9 cellular contexts compared by ENCODE assay signal in the genomic region with DNA sequence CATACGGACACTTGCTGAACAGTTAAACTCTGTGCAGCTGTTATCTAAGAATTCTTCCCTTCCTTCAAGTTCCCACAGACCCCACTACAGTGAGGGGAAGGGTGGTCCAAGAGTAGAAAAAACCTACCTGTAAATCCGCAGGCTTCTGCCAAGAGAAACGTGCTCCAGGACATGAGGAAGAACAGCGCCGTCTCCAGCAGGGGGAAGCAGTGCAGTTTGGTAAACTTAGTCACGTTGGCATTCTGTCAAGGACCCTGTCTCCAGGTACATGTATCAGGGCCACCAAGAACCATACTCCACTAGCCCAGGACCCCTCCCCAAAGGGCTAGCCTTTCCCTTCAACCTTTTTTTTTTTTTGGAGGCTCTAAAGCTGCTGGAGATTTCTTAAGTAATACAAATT.
DNase-seq lines count a peak whose midpoint lies in the region; ATAC-seq, FAIRE-seq and TF ChIP-seq lines count a peak whose summit lies in the region.
"Had no signal": no experiment of that assay in that cellular context is flagged by ENCODE, and none has a peak within 500 bp of the region (broad histone marks: within the 10 kb centered on the region; RNA-seq: fewer than 3 reads in every experiment).

No MANE protein-coding gene starts in this region.

- FAIRE-seq in GM12891 (lab: Jason Lieb, UNC) = peak; percentile 35
- no peak for FAIRE-seq in kidney (lab: Jason Lieb, UNC)

- H3K27ac ChIP-seq in Panc1 (ENCODE audit: low read length) = no peak overlapping the region
- H3K27ac ChIP-seq in kidney (ENCODE audit: low read depth in 2 of 2, low read length in 2 of 2) = no peak overlapping the region
- H3K27ac ChIP-seq: dorsolateral prefrontal cortex had no signal

- no peaks in the 10 kb centered on the region for H3K9me3 ChIP-seq in Panc1 (ENCODE audit: control insufficient read depth, insufficient read depth, low read depth, low read length)
- no peaks in the 10 kb centered on the region for H3K9me3 ChIP-seq in kidney (ENCODE audit: control insufficient read depth in 1 of 2, low read length in 2 of 2)

- H3K4me3 ChIP-seq in Panc1 (ENCODE audit: low read depth in 2 of 2, low read length in 2 of 2) = no peak overlapping the region
- H3K4me3 ChIP-seq in kidney (ENCODE audit: low read length in 2 of 2) = no peak overlapping the region
- H3K4me3 ChIP-seq: dorsolateral prefrontal cortex had no signal

- BruUV-seq in Panc1 (replicated peaks; lab: Mats Ljungman, UMichigan) = no TSS peak

- H3K27me3 ChIP-seq in Panc1 (ENCODE audit: control insufficient read depth, insufficient read depth, low read length) = no peaks in the 10 kb centered on the region

- no peak overlapping the region for H3K9ac ChIP-seq in kidney (ENCODE audit: low read length in 2 of 2)

- H3K27me3 Mint-ChIP-seq in glutamatergic neuron (ENCODE audit: unreplicated experiment) = no peaks in the 10 kb centered on the region

- H3K27ac Mint-ChIP-seq in glutamatergic neuron (ENCODE audit: unreplicated experiment) = no peak overlapping the region

- intact Hi-C loops in Panc1 (cut with micrococcal nuclease; ENCODE audit: unreplicated experiment) (no loop called here), kidney (cut with DNase I) (no loop called here)

- H3K4me1 ChIP-seq in Panc1 (ENCODE audit: control insufficient read depth, insufficient read depth, low read length) (no peaks in the 10 kb centered on the region), kidney (ENCODE audit: control insufficient read depth in 1 of 2, insufficient read depth in 1 of 2, low read depth in 1 of 2, low read length in 2 of 2) (no peaks in the 10 kb centered on the region)

- CTCF ChIA-PET in Panc1 (lab: Charles Lee) = interaction anchor here (0.6 kb wide), 1 partner anchor 183 kb away, joined by 3 read pairs; the partner anchor contains the start of gene RP2

- POLR2A ChIA-PET in Panc1 (lab: Charles Lee) = no interaction called here

- TF ChIP-seq CTCF in Panc1 (IDR thresholded peaks at IDR 0.05) = peak; percentile 54
- TF ChIP-seq CTCF in glutamatergic neuron (IDR thresholded peaks at IDR 0.05; ENCODE audit: partially characterized antibody, unreplicated experiment) = no peak
- no peak for TF ChIP-seq CTCF in kidney (IDR thresholded peaks at IDR 0.05; ENCODE audit: borderline replicate concordance, extremely low read depth, insufficient read depth)

- no peaks in the 10 kb centered on the region for H3K36me3 Mint-ChIP-seq in glutamatergic neuron (ENCODE audit: unreplicated experiment)

- TF ChIP-seq POLR2A in GM12891 (IDR thresholded peaks at IDR 0.05; ENCODE audit: low read depth, low read length) = no peak

- peak; percentile 16 for DNase-seq in COLO668 (lab: John Stamatoyannopoulos, UW; ENCODE audit: unreplicated experiment)
- DNase-seq in GM12891 (ENCODE audit: insufficient read length, low spot score) = no peak
- DNase-seq in Panc1 (ENCODE audit: low read depth, low spot score) = no peak
- DNase-seq in glutamatergic neuron = peak; percentile 15
- DNase-seq in amniotic stem cell (lab: John Stamatoyannopoulos, UW) = no peak
- DNase-seq in kidney = no peak
- DNase-seq: dorsolateral prefrontal cortex, left ventricle myocardium superior had no signal

- no peaks in the 10 kb centered on the region for H3K9me3 Mint-ChIP-seq in glutamatergic neuron (ENCODE audit: unreplicated experiment)

- ATAC-seq in Panc1 (no peak), HG03097 (IDR thresholded peaks at IDR 0.05; ENCODE audit: low FRiP score, unreplicated experiment) (no peak)
- ATAC-seq: left ventricle myocardium superior had no signal

- in situ Hi-C loops in Panc1 (cut with HindIII; ENCODE audit: low pct_unique_long_range_greater_than_20kb, low sequenced_read_pairs) = no loop called here

- no peak overlapping the region for H3K4me3 Mint-ChIP-seq in glutamatergic neuron (ENCODE audit: unreplicated experiment)

- H3K36me3 ChIP-seq in Panc1 (ENCODE audit: control insufficient read depth, insufficient read depth, low read length) = no peaks in the 10 kb centered on the region; the same call in 1 of the 2 replicates
- no peaks in the 10 kb centered on the region for H3K36me3 ChIP-seq in kidney (ENCODE audit: control insufficient read depth in 1 of 2, insufficient read depth in 2 of 2, low read length in 2 of 2)

- peaks cover 2% of the 10 kb centered on the region for H3K4me1 Mint-ChIP-seq in glutamatergic neuron (ENCODE audit: low read depth, unreplicated experiment)

TF ChIP-seq in GM12891, 5 proteins besides CTCF, POLR2A, EP300 and RAD21:
- TF ChIP-seq SPI1 (IDR thresholded peaks at IDR 0.05; ENCODE audit: low read depth, low read length) (no peak), POU2F2 (IDR thresholded peaks at IDR 0.05; ENCODE audit: low read depth, low read length) (no peak), PAX5 (IDR thresholded peaks at IDR 0.05; ENCODE audit: insufficient read depth, low read length, severe bottlenecking) (no peak)

Comparison
In these comparisons a context has a peak if more than half of its experiments do, and no peak if none do; other contexts are left out.
1. DNase-seq: peak in COLO668 (single experiment) and glutamatergic neuron (single experiment); none in GM12891 (single experiment), Panc1 (single experiment), amniotic stem cell (single experiment) and kidney (single experiment).